In genomic region chr2:30325542-30326328, GRCh38 we compare ENCODE assay signal across 16 cellular contexts.
DNase-seq lines count a peak whose midpoint lies in the region; ATAC-seq and TF ChIP-seq lines count a peak whose summit lies in the region.
"Had no signal": no experiment of that assay in that cellular context is flagged by ENCODE, and none has a peak within 500 bp of the region (broad histone marks: within the 10 kb centered on the region; RNA-seq: fewer than 3 reads in every experiment).

No MANE protein-coding gene starts in this region.

- no peak for TF ChIP-seq POLR2A in stomach (IDR thresholded peaks at IDR 0.05)

- no peak for DNase-seq in natural killer cell
- DNase-seq in natural killer cell treated with Interleukin-12 subunit alpha and Interleukin-12 subunit beta and Interleukin-15 and Interleukin-18, amount 100 ng/mL, for 72 hours (ENCODE audit: low spot score): no peak
- peak; percentile 40 for DNase-seq in NCI-H526 treated with DMSO at 0.1 percent for 48 hours (lab: John Stamatoyannopoulos, UW)
- no peak for DNase-seq in effector memory CD8-positive, alpha-beta T cell
- no peak for DNase-seq in GOT3 (lab: John Stamatoyannopoulos, UW)
- DNase-seq in NCI-H446 (lab: John Stamatoyannopoulos, UW): no peak
- DNase-seq in stomach: no peak
- DNase-seq: activated T-cell treated with anti-CD3 and anti-CD28 coated beads, Interleukin-2, amount 50 U/mL, for 48 hours; aorta; foreskin keratinocyte; HFFc6; IMR-90; midbrain; NCI-H1048; sigmoid colon had no signal

- intact Hi-C loops in natural killer cell (cut with micrococcal nuclease) (no loop called here), stomach (cut with DNase I; ENCODE audit: low total_unique reads) (no loop called here)

- peaks cover 0 to 18% of the 10 kb centered on the region in 2 donors for H3K4me1 Mint-ChIP-seq in natural killer cell
- peaks cover 0 to 42% of the 10 kb centered on the region in 2 donors for H3K4me1 Mint-ChIP-seq in natural killer cell treated with Interleukin-12 subunit alpha and Interleukin-12 subunit beta and Interleukin-15 and Interleukin-18, amount 100 ng/mL, for 72 hours (ENCODE audit: low read depth in 2 of 2)
- peaks cover 0 to 4% of the 10 kb centered on the region in 2 donors for H3K4me1 Mint-ChIP-seq in effector memory CD8-positive, alpha-beta T cell (ENCODE audit: low read depth in 2 of 2)

- H3K4me3 ChIP-seq in stomach: no peak overlapping the region
- H3K4me3 ChIP-seq: sigmoid colon had no signal

- ATAC-seq in natural killer cell (peak in 2 of 3 donors; percentile 15 to 36), HG02571 (IDR thresholded peaks at IDR 0.05; ENCODE audit: unreplicated experiment) (no peak)
- ATAC-seq in natural killer cell treated with Interleukin-12 subunit alpha and Interleukin-12 subunit beta and Interleukin-15 and Interleukin-18, amount 100 ng/mL, for 72 hours: no peak
- ATAC-seq in effector memory CD8-positive, alpha-beta T cell (replicated peaks): no peak
- ATAC-seq: foreskin keratinocyte had no signal

- no peaks in the 10 kb centered on the region for H3K36me3 Mint-ChIP-seq in natural killer cell
- no peaks in the 10 kb centered on the region for H3K36me3 Mint-ChIP-seq in natural killer cell treated with Interleukin-12 subunit alpha and Interleukin-12 subunit beta and Interleukin-15 and Interleukin-18, amount 100 ng/mL, for 72 hours
- H3K36me3 Mint-ChIP-seq in effector memory CD8-positive, alpha-beta T cell (ENCODE audit: insufficient read depth): no peaks in the 10 kb centered on the region

- no peaks in the 10 kb centered on the region for H3K9me3 ChIP-seq in stomach
- H3K9me3 ChIP-seq: sigmoid colon had no signal

- TF ChIP-seq EP300 in stomach (IDR thresholded peaks at IDR 0.05): no peak

- H3K27me3 Mint-ChIP-seq in natural killer cell (ENCODE audit: low read depth in 2 of 2): no peaks in the 10 kb centered on the region
- no peaks in the 10 kb centered on the region for H3K27me3 Mint-ChIP-seq in natural killer cell treated with Interleukin-12 subunit alpha and Interleukin-12 subunit beta and Interleukin-15 and Interleukin-18, amount 100 ng/mL, for 72 hours
- no peaks in the 10 kb centered on the region for H3K27me3 Mint-ChIP-seq in effector memory CD8-positive, alpha-beta T cell

- no peaks in the 10 kb centered on the region for H3K36me3 ChIP-seq in stomach
- H3K36me3 ChIP-seq: sigmoid colon had no signal

- TF ChIP-seq CTCF in natural killer cell (IDR thresholded peaks at IDR 0.05) (no peak), stomach (IDR thresholded peaks at IDR 0.05) (no peak)

- H3K4me1 ChIP-seq in stomach: no peaks in the 10 kb centered on the region
- H3K4me1 ChIP-seq: foreskin keratinocyte, sigmoid colon had no signal

- H3K4me3 Mint-ChIP-seq in natural killer cell: no peak overlapping the region
- no peak overlapping the region for H3K4me3 Mint-ChIP-seq in natural killer cell treated with Interleukin-12 subunit alpha and Interleukin-12 subunit beta and Interleukin-15 and Interleukin-18, amount 100 ng/mL, for 72 hours
- no peak overlapping the region for H3K4me3 Mint-ChIP-seq in effector memory CD8-positive, alpha-beta T cell
- H3K4me3 Mint-ChIP-seq: HFFc6 had no signal

- H3K27me3 ChIP-seq in stomach: no peaks in the 10 kb centered on the region
- H3K27me3 ChIP-seq: foreskin keratinocyte, sigmoid colon had no signal

- no peak overlapping the region for H3K27ac Mint-ChIP-seq in natural killer cell
- H3K27ac Mint-ChIP-seq in natural killer cell treated with Interleukin-12 subunit alpha and Interleukin-12 subunit beta and Interleukin-15 and Interleukin-18, amount 100 ng/mL, for 72 hours: peak overlapping the region in 1 of 2 donors; percentile 76
- H3K27ac Mint-ChIP-seq in effector memory CD8-positive, alpha-beta T cell: peak overlapping the region; percentile 9 to 80
- H3K27ac Mint-ChIP-seq: HFFc6 had no signal

- 78 to 85% (median 84%) methylated on average over 4 of the region's 4 CpGs for WGBS in stomach, 5 donors

- H3K9me3 Mint-ChIP-seq in natural killer cell: no peaks in the 10 kb centered on the region
- H3K9me3 Mint-ChIP-seq in natural killer cell treated with Interleukin-12 subunit alpha and Interleukin-12 subunit beta and Interleukin-15 and Interleukin-18, amount 100 ng/mL, for 72 hours: no peaks in the 10 kb centered on the region
- no peaks in the 10 kb centered on the region for H3K9me3 Mint-ChIP-seq in effector memory CD8-positive, alpha-beta T cell
- H3K9me3 Mint-ChIP-seq: HFFc6 had no signal

- H3K27ac ChIP-seq in stomach: no peak overlapping the region
- H3K27ac ChIP-seq: foreskin keratinocyte, sigmoid colon had no signal

Comparison
In these comparisons a context has a peak if more than half of its experiments do, and no peak if none do; other contexts are left out.
1. ATAC-seq: peak in natural killer cell (2 of 3); none in natural killer cell treated with Interleukin-12 subunit alpha and Interleukin-12 subunit beta and Interleukin-15 and Interleukin-18, amount 100 ng/mL, for 72 hours (0 of 2), effector memory CD8-positive, alpha-beta T cell (single experiment) and HG02571 (single experiment).
2. H3K27ac Mint-ChIP-seq: peak in effector memory CD8-positive, alpha-beta T cell (2 of 2); none in natural killer cell (0 of 2).